Comparison of ENCODE assay signal across 8 cellular contexts in the genomic region with DNA sequence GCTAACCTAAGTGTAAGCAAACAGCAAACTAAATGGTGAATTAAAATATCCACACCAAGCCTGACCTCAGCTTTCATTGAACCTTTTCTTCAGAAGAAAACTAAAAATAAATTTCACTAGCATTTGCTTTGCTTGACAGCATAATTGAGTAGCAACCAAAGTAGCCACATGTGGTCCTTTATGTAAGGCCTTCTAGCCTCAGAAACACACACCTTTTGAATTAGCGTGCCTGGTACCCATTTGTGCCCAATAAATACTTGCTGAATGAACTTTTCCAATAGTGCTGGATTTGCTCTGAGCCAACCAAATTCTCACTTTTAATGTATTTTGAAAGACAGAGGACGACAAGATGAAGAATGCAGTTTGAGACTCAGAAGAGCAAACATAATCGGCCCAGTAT. TPM values are rescaled to one million over a fixed set of nuclear protein-coding genes. Genes with fewer than 3 reads are reported as not detected.
A peak's percentile ranks its signal among the peaks of the same experiment; 100 is the strongest.
DNase-seq lines count a peak whose midpoint lies in the region; ATAC-seq and TF ChIP-seq lines count a peak whose summit lies in the region.

No MANE protein-coding gene starts in this region.

- ATAC-seq in HG03175 (IDR thresholded peaks at IDR 0.05; ENCODE audit: unreplicated experiment) = no peak
- ATAC-seq in HG02759 (IDR thresholded peaks at IDR 0.05; ENCODE audit: unreplicated experiment) = no peak

- H3K4me1 ChIP-seq in hepatocyte (ENCODE audit: insufficient read depth) (peaks cover 18% of the 10 kb centered on the region), subcutaneous abdominal adipose tissue (ENCODE audit: control insufficient read depth in 5 of 5, insufficient read depth in 5 of 5, low read length in 5 of 5) (peaks cover 0 to 37% (median 35%) of the 10 kb centered on the region in 5 donors)

- H3K27ac Mint-ChIP-seq in activated T-cell treated with anti-CD3 and anti-CD28 coated beads, Interleukin-2, amount 50 U/mL, for 24 hours = peak overlapping the region; percentile 98

- H3K27ac ChIP-seq in VCaP = peak overlapping the region; percentile 97
- peak overlapping the region; percentile 99 for H3K27ac ChIP-seq in hepatocyte
- H3K27ac ChIP-seq in subcutaneous abdominal adipose tissue (ENCODE audit: low read depth, low read length) = peak overlapping the region; percentile 98

- no peaks in the 10 kb centered on the region for H3K9me3 Mint-ChIP-seq in activated T-cell treated with anti-CD3 and anti-CD28 coated beads, Interleukin-2, amount 50 U/mL, for 24 hours

- peak overlapping the region; percentile 68 to 99 (median 96) for H3K9ac ChIP-seq in subcutaneous abdominal adipose tissue (ENCODE audit: low read length in 5 of 5)

- peaks cover 52% of the 10 kb centered on the region for H3K4me1 Mint-ChIP-seq in activated T-cell treated with anti-CD3 and anti-CD28 coated beads, Interleukin-2, amount 50 U/mL, for 24 hours (ENCODE audit: low read depth)

- H3K9me3 ChIP-seq in hepatocyte (ENCODE audit: low read depth) (no peaks in the 10 kb centered on the region), subcutaneous abdominal adipose tissue (ENCODE audit: control insufficient read depth in 5 of 5, low read length in 5 of 5) (no peaks in the 10 kb centered on the region)

- DNase-seq in activated T-cell treated with anti-CD3 and anti-CD28 coated beads, Interleukin-2, amount 50 U/mL, for 24 hours = no peak
- no peak for DNase-seq in activated T-cell treated with anti-CD3 and anti-CD28 coated beads, Interleukin-2, amount 50 U/mL, for 1 hour
- DNase-seq in hepatocyte (ENCODE audit: low spot score) (no peak), KG1 (lab: John Stamatoyannopoulos, UW) (no peak)

- no peaks in the 10 kb centered on the region for H3K9me2 ChIP-seq in hepatocyte (replicated peaks; ENCODE audit: insufficient read depth)

- H4K20me1 ChIP-seq in hepatocyte (ENCODE audit: insufficient read depth, poor library complexity, severe bottlenecking) = peaks cover 42% of the 10 kb centered on the region

- peaks cover 88% of the 10 kb centered on the region for H3K79me2 ChIP-seq in hepatocyte

- H3K4me2 ChIP-seq in hepatocyte = peak overlapping the region; percentile 82

- whole genome bisulfite sequencing in hepatocyte (ENCODE audit: low lambda C conversion rate, missing lambda C conversion rate) = 36% methylated on average over 3 of the region's 3 CpGs

- H3K27me3 Mint-ChIP-seq in activated T-cell treated with anti-CD3 and anti-CD28 coated beads, Interleukin-2, amount 50 U/mL, for 24 hours = no peaks in the 10 kb centered on the region

- H3K4me3 Mint-ChIP-seq in activated T-cell treated with anti-CD3 and anti-CD28 coated beads, Interleukin-2, amount 50 U/mL, for 24 hours = peak overlapping the region; percentile 92

- peak overlapping the region; percentile 97 for H2AFZ ChIP-seq in hepatocyte

- H3K36me3 ChIP-seq in hepatocyte (replicated peaks; ENCODE audit: insufficient read depth, low read depth) (no peaks in the 10 kb centered on the region), subcutaneous abdominal adipose tissue (ENCODE audit: control insufficient read depth in 5 of 5, insufficient read depth in 5 of 5, low read length in 5 of 5) (no peaks in the 10 kb centered on the region)

- H3K36me3 Mint-ChIP-seq in activated T-cell treated with anti-CD3 and anti-CD28 coated beads, Interleukin-2, amount 50 U/mL, for 24 hours (ENCODE audit: low read depth) = peaks cover 44% of the 10 kb centered on the region

- TF ChIP-seq CTCF in VCaP (conservative IDR thresholded peaks at IDR 0.05) = no peak
- TF ChIP-seq CTCF in hepatocyte (IDR thresholded peaks at IDR 0.05; ENCODE audit: poor library complexity) = no peak

- H3K4me3 ChIP-seq in hepatocyte = peak overlapping the region; percentile 99
- peak overlapping the region; percentile 88 to 99 (median 98) for H3K4me3 ChIP-seq in subcutaneous abdominal adipose tissue (ENCODE audit: low read depth in 1 of 5, low read length in 5 of 5)

- H3K27me3 ChIP-seq in hepatocyte = no peaks in the 10 kb centered on the region
- H3K27me3 ChIP-seq in subcutaneous abdominal adipose tissue (ENCODE audit: control insufficient read depth in 5 of 5, insufficient read depth in 4 of 5, low read length in 5 of 5) = no peaks in the 10 kb centered on the region

RNA-seq across cellular contexts. Expression of a gene that starts 2.1 kb away (rescaled TPM):
- total RNA-seq in hepatocyte = 35.0 and 52.6 TPM in 2 replicates
- 18.5 and 19.1 TPM in 2 replicates for polyA plus RNA-seq in hepatocyte
